Comparison of ENCODE assay signal across 3 cellular contexts in the genomic region with DNA sequence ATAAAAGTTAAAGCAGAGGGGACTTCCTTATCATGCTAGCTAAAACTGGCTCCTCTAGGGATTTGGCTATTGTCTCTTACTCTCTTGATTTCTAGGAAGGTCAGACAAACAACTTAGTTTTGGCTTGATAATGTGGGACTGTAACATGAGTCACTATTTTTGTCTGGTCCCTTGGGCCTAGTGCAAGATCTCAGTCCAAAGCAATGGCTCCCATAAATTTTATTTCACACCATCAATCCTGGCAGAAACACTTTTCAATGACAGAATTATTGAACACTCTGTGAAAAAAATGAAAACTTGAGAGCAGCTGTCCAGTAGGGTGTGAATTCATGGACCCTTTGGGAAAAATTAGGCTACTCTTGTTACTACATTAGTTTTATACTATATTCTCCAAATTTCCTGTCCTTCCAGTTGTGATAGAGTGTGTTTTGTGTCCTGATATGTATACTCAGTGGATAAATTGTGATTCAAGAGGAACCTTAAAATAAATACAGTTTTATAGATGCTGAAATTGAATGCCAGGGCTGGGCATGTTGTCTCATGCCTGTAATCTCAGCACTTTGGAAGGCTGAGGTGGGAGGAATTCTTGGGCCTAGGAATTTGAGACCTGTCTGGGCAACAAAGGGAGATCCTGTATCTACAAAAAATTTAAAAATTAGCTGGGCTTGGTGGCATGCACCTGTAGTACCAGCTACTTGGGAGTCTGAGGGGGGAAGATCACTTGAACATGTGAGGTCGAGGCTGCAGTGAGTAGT.
A peak's percentile ranks its signal among the peaks of the same experiment; 100 is the strongest.
TF ChIP-seq lines count a peak whose summit lies in the region.

No MANE protein-coding gene starts in this region.

TF ChIP-seq in HEK293T, 16 proteins besides CTCF, POLR2A, EP300 and RAD21 (continued from another document):
- TF ChIP-seq, protein P1, sequence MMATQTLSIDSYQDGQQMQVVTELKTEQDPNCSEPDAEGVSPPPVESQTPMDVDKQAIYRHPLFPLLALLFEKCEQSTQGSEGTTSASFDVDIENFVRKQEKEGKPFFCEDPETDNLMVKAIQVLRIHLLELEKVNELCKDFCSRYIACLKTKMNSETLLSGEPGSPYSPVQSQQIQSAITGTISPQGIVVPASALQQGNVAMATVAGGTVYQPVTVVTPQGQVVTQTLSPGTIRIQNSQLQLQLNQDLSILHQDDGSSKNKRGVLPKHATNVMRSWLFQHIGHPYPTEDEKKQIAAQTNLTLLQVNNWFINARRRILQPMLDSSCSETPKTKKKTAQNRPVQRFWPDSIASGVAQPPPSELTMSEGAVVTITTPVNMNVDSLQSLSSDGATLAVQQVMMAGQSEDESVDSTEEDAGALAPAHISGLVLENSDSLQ (IDR thresholded peaks at IDR 0.05): peak; percentile 98
- peak; percentile 89 for TF ChIP-seq FOXM1 (IDR thresholded peaks at IDR 0.05; ENCODE audit: borderline replicate concordance)
- no peak for TF ChIP-seq HDGF (IDR thresholded peaks at IDR 0.05; ENCODE audit: borderline replicate concordance)
- no peak for TF ChIP-seq SP1 (IDR thresholded peaks at IDR 0.05)
- peak; percentile 87 for TF ChIP-seq ARNT (IDR thresholded peaks at IDR 0.05)
- no peak for TF ChIP-seq NFRKB (IDR thresholded peaks at IDR 0.05)
- no peak for TF ChIP-seq FOXA1 (IDR thresholded peaks at IDR 0.05)
- peak; percentile 96 for TF ChIP-seq LEF1 (IDR thresholded peaks at IDR 0.05; ENCODE audit: borderline replicate concordance)
TF ChIP-seq in HEK293T: peak in this region for 7.

TF ChIP-seq in endothelial cell of umbilical vein, 7 proteins besides CTCF, POLR2A, EP300 and RAD21 (continued from another document):
- no peak for TF ChIP-seq JUN (IDR thresholded peaks at IDR 0.05; ENCODE audit: borderline replicate concordance, insufficient read depth, insufficient read length, low read depth)
TF ChIP-seq in endothelial cell of umbilical vein: peak in this region for 0.

TF ChIP-seq in SK-N-SH treated with all-trans-retinoic acid at 6 μM for 48 hours, 23 proteins besides CTCF, POLR2A, EP300 and RAD21 (continued from another document):
- TF ChIP-seq, protein P2, sequence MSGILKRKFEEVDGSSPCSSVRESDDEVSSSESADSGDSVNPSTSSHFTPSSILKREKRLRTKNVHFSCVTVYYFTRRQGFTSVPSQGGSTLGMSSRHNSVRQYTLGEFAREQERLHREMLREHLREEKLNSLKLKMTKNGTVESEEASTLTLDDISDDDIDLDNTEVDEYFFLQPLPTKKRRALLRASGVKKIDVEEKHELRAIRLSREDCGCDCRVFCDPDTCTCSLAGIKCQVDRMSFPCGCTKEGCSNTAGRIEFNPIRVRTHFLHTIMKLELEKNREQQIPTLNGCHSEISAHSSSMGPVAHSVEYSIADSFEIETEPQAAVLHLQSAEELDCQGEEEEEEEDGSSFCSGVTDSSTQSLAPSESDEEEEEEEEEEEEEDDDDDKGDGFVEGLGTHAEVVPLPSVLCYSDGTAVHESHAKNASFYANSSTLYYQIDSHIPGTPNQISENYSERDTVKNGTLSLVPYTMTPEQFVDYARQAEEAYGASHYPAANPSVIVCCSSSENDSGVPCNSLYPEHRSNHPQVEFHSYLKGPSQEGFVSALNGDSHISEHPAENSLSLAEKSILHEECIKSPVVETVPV (CRISPR knock-in tag; IDR thresholded peaks at IDR 0.05): no peak
- TF ChIP-seq TOX (CRISPR knock-in tag; IDR thresholded peaks at IDR 0.05; ENCODE audit: borderline replicate concordance): no peak
- no peak for TF ChIP-seq ISL1 (CRISPR knock-in tag; IDR thresholded peaks at IDR 0.05)
- TF ChIP-seq BACH2 (CRISPR knock-in tag; IDR thresholded peaks at IDR 0.05; ENCODE audit: borderline replicate concordance): no peak
- TF ChIP-seq ZNF565 (CRISPR knock-in tag; conservative IDR thresholded peaks at IDR 0.05; ENCODE audit: low read depth): no peak
- no peak for TF ChIP-seq ZC3H10 (CRISPR knock-in tag; IDR thresholded peaks at IDR 0.05)
- TF ChIP-seq OSR1 (CRISPR knock-in tag; IDR thresholded peaks at IDR 0.05): no peak
- no peak for TF ChIP-seq PPARA (CRISPR knock-in tag; IDR thresholded peaks at IDR 0.05; ENCODE audit: borderline replicate concordance)
- no peak for TF ChIP-seq SNAI2 (CRISPR knock-in tag; IDR thresholded peaks at IDR 0.05)
- TF ChIP-seq ZFP3 (CRISPR knock-in tag; IDR thresholded peaks at IDR 0.05): no peak
- TF ChIP-seq, protein P3, sequence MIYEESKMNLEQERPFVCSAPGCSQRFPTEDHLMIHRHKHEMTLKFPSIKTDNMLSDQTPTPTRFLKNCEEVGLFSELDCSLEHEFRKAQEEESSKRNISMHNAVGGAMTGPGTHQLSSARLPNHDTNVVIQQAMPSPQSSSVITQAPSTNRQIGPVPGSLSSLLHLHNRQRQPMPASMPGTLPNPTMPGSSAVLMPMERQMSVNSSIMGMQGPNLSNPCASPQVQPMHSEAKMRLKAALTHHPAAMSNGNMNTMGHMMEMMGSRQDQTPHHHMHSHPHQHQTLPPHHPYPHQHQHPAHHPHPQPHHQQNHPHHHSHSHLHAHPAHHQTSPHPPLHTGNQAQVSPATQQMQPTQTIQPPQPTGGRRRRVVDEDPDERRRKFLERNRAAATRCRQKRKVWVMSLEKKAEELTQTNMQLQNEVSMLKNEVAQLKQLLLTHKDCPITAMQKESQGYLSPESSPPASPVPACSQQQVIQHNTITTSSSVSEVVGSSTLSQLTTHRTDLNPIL (CRISPR knock-in tag; IDR thresholded peaks at IDR 0.05; ENCODE audit: low read depth): no peak
- no peak for TF ChIP-seq ZFP30 (CRISPR knock-in tag; IDR thresholded peaks at IDR 0.05)
TF ChIP-seq in SK-N-SH treated with all-trans-retinoic acid at 6 μM for 48 hours: peak in this region for 0.
